In genomic region chr15:33565099-33565498, GRCh38 we compare ENCODE assay signal across 20 cellular contexts.
DNase-seq lines count a peak whose midpoint lies in the region; ATAC-seq and TF ChIP-seq lines count a peak whose summit lies in the region.
"Had no signal": no experiment of that assay in that cellular context is flagged by ENCODE, and none has a peak within 500 bp of the region (broad histone marks: within the 10 kb centered on the region; RNA-seq: fewer than 3 reads in every experiment).

No MANE protein-coding gene starts in this region.

- H3K27me3 Mint-ChIP-seq in activated CD8-positive, alpha-beta memory T cell treated with anti-CD3 and anti-CD28 coated beads, Interleukin-2, amount 10 ng/mL, durations not matched to agents 7 days and 5 days = no peaks in the 10 kb centered on the region

- H3K9me2 ChIP-seq in GM23248 (ENCODE audit: insufficient read depth) (no peaks in the 10 kb centered on the region), PC-3 (replicated peaks; ENCODE audit: low read length) (no peaks in the 10 kb centered on the region)

- ATAC-seq in PC-3 (no peak), lower lobe of right lung (peak; percentile 27 to 32)
- ATAC-seq in activated CD8-positive, alpha-beta memory T cell treated with anti-CD3 and anti-CD28 coated beads, Interleukin-2, amount 10 ng/mL, durations not matched to agents 7 days and 5 days = no peak
- ATAC-seq: body of pancreas, gastroesophageal sphincter had no signal

- H3K4me3 Mint-ChIP-seq in activated CD8-positive, alpha-beta memory T cell treated with anti-CD3 and anti-CD28 coated beads, Interleukin-2, amount 10 ng/mL, durations not matched to agents 7 days and 5 days = no peak overlapping the region
- H3K4me3 Mint-ChIP-seq: B cell, mesothelial cell of epicardium, neural crest cell had no signal

- intact Hi-C loops in PC-3 (cut with micrococcal nuclease) = no loop called here
- intact Hi-C loops in lower lobe of right lung (cut with DNase I) = no loop called here
- intact Hi-C loops in spleen (cut with DNase I; ENCODE audit: low total_unique reads) = no loop called here

- BruUV-seq in PC-3 (replicated peaks; lab: Mats Ljungman, UMichigan) = no TSS peak

- H3K27ac Mint-ChIP-seq in activated CD8-positive, alpha-beta memory T cell treated with anti-CD3 and anti-CD28 coated beads, Interleukin-2, amount 10 ng/mL, durations not matched to agents 7 days and 5 days = no peak overlapping the region
- H3K27ac Mint-ChIP-seq: B cell, mesothelial cell of epicardium had no signal

- H3K9me3 Mint-ChIP-seq in activated CD8-positive, alpha-beta memory T cell treated with anti-CD3 and anti-CD28 coated beads, Interleukin-2, amount 10 ng/mL, durations not matched to agents 7 days and 5 days (ENCODE audit: low read depth) = no peaks in the 10 kb centered on the region

- H3K4me1 Mint-ChIP-seq in activated CD8-positive, alpha-beta memory T cell treated with anti-CD3 and anti-CD28 coated beads, Interleukin-2, amount 10 ng/mL, durations not matched to agents 7 days and 5 days = no peaks in the 10 kb centered on the region
- H3K4me1 Mint-ChIP-seq: B cell, mesothelial cell of epicardium, neural crest cell had no signal

- H3K4me1 ChIP-seq in GM23248 (ENCODE audit: insufficient read depth) = no peaks in the 10 kb centered on the region
- H3K4me1 ChIP-seq in PC-3 (ENCODE audit: insufficient read depth, low read length) = no peaks in the 10 kb centered on the region
- no peaks in the 10 kb centered on the region for H3K4me1 ChIP-seq in lower lobe of right lung
- no peaks in the 10 kb centered on the region for H3K4me1 ChIP-seq in spleen
- H3K4me1 ChIP-seq: body of pancreas, gastroesophageal sphincter, right atrium auricular region had no signal

- H3K4me3 ChIP-seq in GM23248 (no peak overlapping the region), PC-3 (ENCODE audit: low read length) (no peak overlapping the region), lower lobe of right lung (no peak overlapping the region), spleen (no peak overlapping the region)
- H3K4me3 ChIP-seq: body of pancreas, gastroesophageal sphincter, right atrium auricular region had no signal

- H3K27me3 ChIP-seq in GM23248 (replicated peaks; ENCODE audit: insufficient read depth) (peaks cover 4% of the 10 kb centered on the region), PC-3 (ENCODE audit: low read length) (peaks cover 80% of the 10 kb centered on the region), lower lobe of right lung (ENCODE audit: low read depth) (no peaks in the 10 kb centered on the region), spleen (replicated peaks in 1 of 7) (no peaks in the 10 kb centered on the region)
- H3K27me3 ChIP-seq: body of pancreas, gastroesophageal sphincter, right atrium auricular region had no signal

- POLR2A ChIA-PET in PC-3 (lab: Charles Lee; ENCODE audit: unreplicated experiment) = no interaction called here

- in situ Hi-C loops in GM23248 (cut with MboI) = no loop called here

- no peak for TF ChIP-seq POLR2A in spleen (IDR thresholded peaks at IDR 0.05)

- no peaks in the 10 kb centered on the region for H3K9me3 ChIP-seq in GM23248 (ENCODE audit: low read depth)
- no peaks in the 10 kb centered on the region for H3K9me3 ChIP-seq in PC-3 (ENCODE audit: low read length)
- no peaks in the 10 kb centered on the region for H3K9me3 ChIP-seq in lower lobe of right lung
- peaks cover 0 to 8% (median 0%) of the 10 kb centered on the region in 8 donors for H3K9me3 ChIP-seq in spleen

- no peak for TF ChIP-seq CTCF in PC-3 (conservative IDR thresholded peaks at IDR 0.05; ENCODE audit: low read depth, low read length)
- TF ChIP-seq CTCF in lower lobe of right lung (IDR thresholded peaks at IDR 0.05) = no peak
- TF ChIP-seq CTCF in spleen (IDR thresholded peaks at IDR 0.05 in 8 of 11, conservative IDR thresholded peaks at IDR 0.05 in 3 of 11) = no peak

- H3K36me3 Mint-ChIP-seq in activated CD8-positive, alpha-beta memory T cell treated with anti-CD3 and anti-CD28 coated beads, Interleukin-2, amount 10 ng/mL, durations not matched to agents 7 days and 5 days = no peaks in the 10 kb centered on the region
- H3K36me3 Mint-ChIP-seq: mesothelial cell of epicardium had no signal

- H3K36me3 ChIP-seq in GM23248 (ENCODE audit: low read depth) (no peaks in the 10 kb centered on the region), PC-3 (ENCODE audit: low read depth, low read length) (no peaks in the 10 kb centered on the region), lower lobe of right lung (no peaks in the 10 kb centered on the region), spleen (no peaks in the 10 kb centered on the region)
- H3K36me3 ChIP-seq: right atrium auricular region had no signal

- 30 to 40% methylated on average over 2 of the region's 2 CpGs for WGBS in GM23248 (ENCODE audit: low coverage in 1 of 2, low lambda C conversion rate in 2 of 2, missing lambda C conversion rate in 2 of 2), 2 experiments
- WGBS in spleen, 5 donors = 39 to 66% (median 53%) methylated on average over 2 of the region's 2 CpGs

- no peaks in the 10 kb centered on the region for H3F3A ChIP-seq in GM23248 (ENCODE audit: insufficient read depth)
- no peaks in the 10 kb centered on the region for H3F3A ChIP-seq in PC-3 (ENCODE audit: low read length, unreplicated experiment)

- no peaks in the 10 kb centered on the region for H3K79me2 ChIP-seq in GM23248 (ENCODE audit: insufficient read depth)
- H3K79me2 ChIP-seq in PC-3 (ENCODE audit: low read length) = no peaks in the 10 kb centered on the region

- DNase-seq in GM23248 (peak; percentile 20), PC-3 (peak; percentile 42), dermis blood vessel endothelial cell (peak; percentile 25), lower lobe of right lung (no peak), spleen (no peak), globus pallidus (ENCODE audit: low spot score) (no peak)
- DNase-seq in activated CD8-positive, alpha-beta memory T cell treated with anti-CD3 and anti-CD28 coated beads, Interleukin-2, amount 10 ng/mL, durations not matched to agents 7 days and 5 days = no peak
- DNase-seq in effector CD4-positive, alpha-beta T cell = no peak
- DNase-seq: activated CD4-positive, CD25-positive, alpha-beta regulatory T cell; body of pancreas; DMS 273 treated with DMSO at 0.1 percent for 48 hours; NCI-H82; RPMI8226; stimulated activated CD4-positive, alpha-beta T cell treated with anti-CD3 and anti-CD28 coated beads, Interleukin-2, amount 100 ng/mL, for 48 hours; stimulated activated CD8-positive, alpha-beta memory T cell treated with anti-CD3 and anti-CD28 coated beads, Interleukin-4, amount 100 ng/mL, for 48 hours had no signal

- H4K20me1 ChIP-seq in GM23248 (ENCODE audit: insufficient read depth) (no peaks in the 10 kb centered on the region), PC-3 (ENCODE audit: low read length) (no peaks in the 10 kb centered on the region)

- CTCF ChIA-PET in PC-3 (lab: Charles Lee) = no interaction called here
- CTCF ChIA-PET in activated CD8-positive, alpha-beta memory T cell treated with anti-CD3 and anti-CD28 coated beads, Interleukin-2, amount 10 ng/mL, durations not matched to agents 7 days and 5 days (lab: Charles Lee) = no interaction called here

- H3K4me2 ChIP-seq in GM23248 (ENCODE audit: unreplicated experiment) (no peak overlapping the region), PC-3 (ENCODE audit: low read length) (no peak overlapping the region)

- no peak overlapping the region for H3K9ac ChIP-seq in GM23248
- H3K9ac ChIP-seq in PC-3 (ENCODE audit: low read length) = no peak overlapping the region

- H3K27ac ChIP-seq in GM23248 = no peak overlapping the region
- H3K27ac ChIP-seq in PC-3 (ENCODE audit: low read length) = no peak overlapping the region
- no peak overlapping the region for H3K27ac ChIP-seq in lower lobe of right lung
- no peak overlapping the region for H3K27ac ChIP-seq in spleen
- H3K27ac ChIP-seq: body of pancreas, gastroesophageal sphincter, right atrium auricular region had no signal

- H2AFZ ChIP-seq in GM23248 (no peak overlapping the region), PC-3 (ENCODE audit: low read length) (no peak overlapping the region)

Comparison
In these comparisons a context has a peak if more than half of its experiments do, and no peak if none do; other contexts are left out.
1. DNase-seq: peak in GM23248 (single experiment), PC-3 (single experiment) and dermis blood vessel endothelial cell (single experiment); none in lower lobe of right lung (single experiment), spleen (single experiment), activated CD8-positive, alpha-beta memory T cell treated with anti-CD3 and anti-CD28 coated beads, Interleukin-2, amount 10 ng/mL, durations not matched to agents 7 days and 5 days (single experiment), effector CD4-positive, alpha-beta T cell (single experiment) and globus pallidus (single experiment).
2. ATAC-seq: peak in lower lobe of right lung (2 of 2); none in PC-3 (single experiment) and activated CD8-positive, alpha-beta memory T cell treated with anti-CD3 and anti-CD28 coated beads, Interleukin-2, amount 10 ng/mL, durations not matched to agents 7 days and 5 days (single experiment).